In genomic region chrX:45758319-45758718, GRCh38 we compare ENCODE assay signal across 9 cellular contexts.
DNase-seq lines count a peak whose midpoint lies in the region; ATAC-seq and TF ChIP-seq lines count a peak whose summit lies in the region.
"Had no signal": no experiment of that assay in that cellular context is flagged by ENCODE, and none has a peak within 500 bp of the region (broad histone marks: within the 10 kb centered on the region; RNA-seq: fewer than 3 reads in every experiment).

No MANE protein-coding gene starts in this region.

- H3K4me1 Mint-ChIP-seq in HFFc6 (ENCODE audit: low read depth) (peaks cover 80% of the 10 kb centered on the region), natural killer cell (peaks cover 45 to 58% of the 10 kb centered on the region in 2 donors), type B pancreatic cell (ENCODE audit: unreplicated experiment) (peaks cover 4% of the 10 kb centered on the region)
- H3K4me1 Mint-ChIP-seq in activated naive CD8-positive, alpha-beta T cell treated with anti-CD3 and anti-CD28 coated beads, Interleukin-2, amount 50 U/mL, for 24 hours, result peaks cover 78% of the 10 kb centered on the region
- H3K4me1 Mint-ChIP-seq: neural crest cell had no signal

- DNase-seq in GM04503 (ENCODE audit: low read depth), result peak; percentile 81
- DNase-seq in HFFc6, result peak; percentile 82
- peak; percentile 54 for DNase-seq in OCI-M1 (lab: John Stamatoyannopoulos, UW)
- peak; percentile 33 for DNase-seq in activated naive CD8-positive, alpha-beta T cell treated with anti-CD3 and anti-CD28 coated beads, Interleukin-2, amount 50 U/mL, for 24 hours
- peak; percentile 28 for DNase-seq in natural killer cell
- DNase-seq in posterior cingulate gyrus, result no peak
- DNase-seq in type B pancreatic cell (ENCODE audit: extremely low spot score, unreplicated experiment), result no peak

- H3K27ac Mint-ChIP-seq in HFFc6 (peak overlapping the region; percentile 99), natural killer cell (peak overlapping the region in 1 of 2 donors; percentile 99), type B pancreatic cell (no peak overlapping the region)
- peak overlapping the region; percentile 99 for H3K27ac Mint-ChIP-seq in activated naive CD8-positive, alpha-beta T cell treated with anti-CD3 and anti-CD28 coated beads, Interleukin-2, amount 50 U/mL, for 24 hours

- no peak for TF ChIP-seq CTCF in HFFc6 (IDR thresholded peaks at IDR 0.05)
- TF ChIP-seq CTCF in natural killer cell (IDR thresholded peaks at IDR 0.05), result no peak
- TF ChIP-seq CTCF in type B pancreatic cell (conservative IDR thresholded peaks at IDR 0.05), result no peak

- intact Hi-C loops in natural killer cell (cut with micrococcal nuclease), result loop anchor here (1.0 to 10.0 kb wide), 2 partner anchors 13 to 46 kb away; no protein-coding TSS in a partner anchor
- intact Hi-C loops in posterior cingulate gyrus (cut with DNase I), result no loop called here

- H3K27me3 Mint-ChIP-seq in HFFc6 (ENCODE audit: insufficient read depth), result peaks cover 28% of the 10 kb centered on the region
- no peaks in the 10 kb centered on the region for H3K27me3 Mint-ChIP-seq in activated naive CD8-positive, alpha-beta T cell treated with anti-CD3 and anti-CD28 coated beads, Interleukin-2, amount 50 U/mL, for 24 hours
- H3K27me3 Mint-ChIP-seq in natural killer cell (ENCODE audit: low read depth in 2 of 2), result no peaks in the 10 kb centered on the region
- H3K27me3 Mint-ChIP-seq in type B pancreatic cell, result no peaks in the 10 kb centered on the region

- peak overlapping the region; percentile 68 for H3K4me3 Mint-ChIP-seq in HFFc6
- peak overlapping the region; percentile 78 for H3K4me3 Mint-ChIP-seq in activated naive CD8-positive, alpha-beta T cell treated with anti-CD3 and anti-CD28 coated beads, Interleukin-2, amount 50 U/mL, for 24 hours
- H3K4me3 Mint-ChIP-seq in natural killer cell, result peak overlapping the region; percentile 93
- no peak overlapping the region for H3K4me3 Mint-ChIP-seq in type B pancreatic cell
- H3K4me3 Mint-ChIP-seq: neural crest cell had no signal

- peaks cover 5% of the 10 kb centered on the region for H3K9me3 Mint-ChIP-seq in HFFc6
- no peaks in the 10 kb centered on the region for H3K9me3 Mint-ChIP-seq in activated naive CD8-positive, alpha-beta T cell treated with anti-CD3 and anti-CD28 coated beads, Interleukin-2, amount 50 U/mL, for 24 hours
- H3K9me3 Mint-ChIP-seq in natural killer cell, result no peaks in the 10 kb centered on the region
- H3K9me3 Mint-ChIP-seq in type B pancreatic cell, result no peaks in the 10 kb centered on the region
- H3K9me3 Mint-ChIP-seq: neural crest cell had no signal

- peak; percentile 64 for ATAC-seq in activated naive CD8-positive, alpha-beta T cell treated with anti-CD3 and anti-CD28 coated beads, Interleukin-2, amount 50 U/mL, for 24 hours
- peak; percentile 37 to 51 (median 42) for ATAC-seq in natural killer cell
- no peak for ATAC-seq in HG03457 (IDR thresholded peaks at IDR 0.05; ENCODE audit: unreplicated experiment)

- H3K36me3 Mint-ChIP-seq in HFFc6 (ENCODE audit: low read depth) (peaks cover 64% of the 10 kb centered on the region), natural killer cell (peaks cover 7% of the 10 kb centered on the region), type B pancreatic cell (peaks cover 20% of the 10 kb centered on the region)
- H3K36me3 Mint-ChIP-seq in activated naive CD8-positive, alpha-beta T cell treated with anti-CD3 and anti-CD28 coated beads, Interleukin-2, amount 50 U/mL, for 24 hours (ENCODE audit: low read depth), result peaks cover 61% of the 10 kb centered on the region

Comparison
In these comparisons a context has a peak if more than half of its experiments do, and no peak if none do; other contexts are left out.
1. DNase-seq: peak in GM04503 (single experiment), HFFc6 (single experiment), OCI-M1 (single experiment), activated naive CD8-positive, alpha-beta T cell treated with anti-CD3 and anti-CD28 coated beads, Interleukin-2, amount 50 U/mL, for 24 hours (single experiment) and natural killer cell (single experiment); none in posterior cingulate gyrus (0 of 10) and type B pancreatic cell (single experiment).